ENCODE assay signal across 24 cellular contexts in the genomic region with DNA sequence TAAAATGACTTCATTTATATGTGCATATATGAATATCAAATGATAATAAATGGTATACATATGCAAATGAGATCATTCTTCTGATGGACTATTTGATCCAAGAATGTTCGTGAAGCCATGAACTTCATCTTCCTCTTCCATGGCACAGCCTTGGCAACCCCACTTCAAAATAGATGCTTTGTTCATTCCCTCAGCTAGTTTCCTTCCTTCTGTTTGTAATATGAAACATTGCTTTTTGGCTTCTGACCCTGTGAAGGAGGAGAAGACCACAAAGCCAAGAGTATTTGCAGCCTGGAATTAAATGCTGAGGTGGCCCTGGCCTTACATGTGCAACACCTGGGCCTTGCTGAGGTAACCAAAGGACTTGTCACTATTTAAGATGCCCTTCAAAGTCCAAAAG.
"Had no signal": no experiment of that assay in that cellular context is flagged by ENCODE, and none has a peak within 500 bp of the region (broad histone marks: within the 10 kb centered on the region; RNA-seq: fewer than 3 reads in every experiment).

No MANE protein-coding gene starts in this region.

- FAIRE-seq: islet of Langerhans, keratinocyte had no signal

- ATAC-seq: esophagus mucosa, gastrocnemius medialis, heart right ventricle, left cardiac atrium, left lung, lower lobe of right lung, mucosa of descending colon had no signal

- H3K9me3 ChIP-seq: colonic mucosa, esophagus squamous epithelium, gastrocnemius medialis, heart right ventricle, left lung, lower lobe of right lung, mucosa of descending colon had no signal

- H3K4me1 ChIP-seq: colonic mucosa, esophagus squamous epithelium had no signal

- H3K27me3 ChIP-seq: colonic mucosa, dorsolateral prefrontal cortex, esophagus squamous epithelium, gastrocnemius medialis, heart right ventricle, left lung had no signal

- H3K4me3 ChIP-seq: colonic mucosa, dorsolateral prefrontal cortex, esophagus squamous epithelium, gastrocnemius medialis, heart right ventricle, left lung, lower lobe of right lung, mucosa of descending colon had no signal

- H3K36me3 ChIP-seq: colonic mucosa, esophagus squamous epithelium, gastrocnemius medialis, heart right ventricle, left lung, lower lobe of right lung had no signal

- H3K27ac ChIP-seq: colonic mucosa, dorsolateral prefrontal cortex, epithelial cell of prostate, esophagus squamous epithelium, left lung, lower lobe of right lung had no signal

- DNase-seq: colonic mucosa; cortex of kidney; dorsolateral prefrontal cortex; effector CD4-positive, alpha-beta T cell; effector memory CD4-positive, alpha-beta T cell; erythroblast; esophagus squamous epithelium; foreskin fibroblast; foreskin melanocyte; gastrocnemius medialis; glutamatergic neuron; head of caudate nucleus; heart right ventricle; hippocampal formation; left cardiac atrium; left lung; left ventricle myocardium superior; lower lobe of right lung; mesenchymal stem cell; mucosa of descending colon had no signal
